In the genomic region with DNA sequence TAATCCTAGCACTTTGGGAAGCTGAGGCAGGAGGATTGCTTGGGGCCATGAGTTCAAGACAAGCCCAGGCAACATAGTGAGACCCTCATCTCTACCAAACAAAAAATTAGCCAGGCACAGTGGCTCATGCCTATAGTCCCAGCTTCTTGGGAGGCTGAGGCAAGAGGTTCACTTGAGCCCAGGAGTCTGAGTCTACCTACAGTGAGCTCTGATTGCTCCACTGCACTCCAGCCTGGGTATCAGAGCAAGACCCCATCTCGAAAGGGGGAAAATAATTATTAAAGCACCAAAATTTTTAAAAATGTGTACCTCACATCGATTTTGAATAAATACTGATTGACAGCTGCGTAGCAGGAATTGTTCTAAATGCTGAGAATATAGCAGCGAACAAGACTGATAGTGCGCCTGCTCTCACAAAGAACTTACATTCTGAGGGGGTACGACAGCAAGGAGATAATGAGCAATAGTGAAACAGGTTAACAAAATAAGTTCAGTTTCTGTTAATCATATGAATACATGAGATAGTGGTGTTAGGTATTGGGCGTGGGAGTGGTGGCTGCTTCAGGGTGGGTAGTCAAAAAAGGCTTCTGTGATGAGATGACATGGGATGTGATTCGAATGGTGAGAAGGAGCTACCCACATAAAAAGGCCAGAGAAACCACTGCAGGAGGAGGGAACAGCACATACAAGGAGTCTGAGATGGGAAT, we compare ENCODE assay signal across 13 cellular contexts. TPM values are rescaled to one million over a fixed set of nuclear protein-coding genes. Genes with fewer than 3 reads are reported as not detected.
A peak's percentile ranks its signal among the peaks of the same experiment; 100 is the strongest.
DNase-seq lines count a peak whose midpoint lies in the region; ATAC-seq and FAIRE-seq lines count a peak whose summit lies in the region.
"Had no signal": no experiment of that assay in that cellular context is flagged by ENCODE, and none has a peak within 500 bp of the region (broad histone marks: within the 10 kb centered on the region; RNA-seq: fewer than 3 reads in every experiment).

No MANE protein-coding gene starts in this region.

- H3K27me3 ChIP-seq in CD4-positive, alpha-beta memory T cell (ENCODE audit: insufficient read depth, low read length) = no peaks in the 10 kb centered on the region
- H3K27me3 ChIP-seq: BE2C, esophagus squamous epithelium had no signal

- H3K27ac Mint-ChIP-seq in CD4-positive, alpha-beta memory T cell = peak overlapping the region in 4 of 7 donors; percentile 29 to 69 (median 52)
- H3K27ac Mint-ChIP-seq in activated T-helper 17 cell treated with anti-CD3 and anti-CD28 coated beads, Interleukin-2, amount 50 U/mL, for 72 hours = peak overlapping the region; percentile 58
- H3K27ac Mint-ChIP-seq: brain had no signal

- no peak overlapping the region for H3K4me3 Mint-ChIP-seq in CD4-positive, alpha-beta memory T cell
- peak overlapping the region; percentile 36 for H3K4me3 Mint-ChIP-seq in activated T-helper 17 cell treated with anti-CD3 and anti-CD28 coated beads, Interleukin-2, amount 50 U/mL, for 72 hours
- H3K4me3 Mint-ChIP-seq: brain had no signal

- no peak overlapping the region for H3K4me3 ChIP-seq in CD4-positive, alpha-beta memory T cell (ENCODE audit: low read length in 2 of 2)
- H3K4me3 ChIP-seq: esophagus squamous epithelium had no signal

- ATAC-seq in GM18867 (IDR thresholded peaks at IDR 0.05; ENCODE audit: unreplicated experiment) = peak; percentile 85
- peak; percentile 87 for ATAC-seq in HG02938 (IDR thresholded peaks at IDR 0.05; ENCODE audit: unreplicated experiment)
- ATAC-seq in activated T-helper 17 cell treated with anti-CD3 and anti-CD28 coated beads, Interleukin-2, amount 50 U/mL, for 72 hours (replicated peaks) = peak; percentile 98
- no peak for ATAC-seq in esophagus mucosa
- ATAC-seq in HG03378 (IDR thresholded peaks at IDR 0.05; ENCODE audit: unreplicated experiment) = no peak

- no peak for DNase-seq in CD4-positive, alpha-beta memory T cell
- no peak for DNase-seq in frontal cortex (ENCODE audit: low spot score in 2 of 2)
- no peak for DNase-seq in substantia nigra (lab: John Stamatoyannopoulos, UW)
- DNase-seq: BE2C, esophagus squamous epithelium, NCI-H146, occipital lobe had no signal

- CTCF ChIA-PET in CD4-positive, alpha-beta memory T cell (lab: Charles Lee; ENCODE audit: partially characterized antibody) = interaction anchor here (1.9 kb wide), 1 partner anchor 25 kb away, joined by 5 read pairs; no protein-coding TSS in a partner anchor

- peaks cover 40 to 56% of the 10 kb centered on the region in 2 donors for H3K36me3 Mint-ChIP-seq in CD4-positive, alpha-beta memory T cell
- peaks cover 74% of the 10 kb centered on the region for H3K36me3 Mint-ChIP-seq in activated T-helper 17 cell treated with anti-CD3 and anti-CD28 coated beads, Interleukin-2, amount 50 U/mL, for 72 hours (ENCODE audit: low read depth)

- no peak for FAIRE-seq in frontal cortex (lab: Jason Lieb, UNC)

- H3K9me3 ChIP-seq in CD4-positive, alpha-beta memory T cell (ENCODE audit: control insufficient read depth in 1 of 2, low read length in 2 of 2) = no peaks in the 10 kb centered on the region
- H3K9me3 ChIP-seq: BE2C, esophagus squamous epithelium had no signal

- intact Hi-C loops in CD4-positive, alpha-beta memory T cell (cut with micrococcal nuclease) = no loop called here

- no peaks in the 10 kb centered on the region for H3K27me3 Mint-ChIP-seq in CD4-positive, alpha-beta memory T cell
- no peaks in the 10 kb centered on the region for H3K27me3 Mint-ChIP-seq in activated T-helper 17 cell treated with anti-CD3 and anti-CD28 coated beads, Interleukin-2, amount 50 U/mL, for 72 hours
- H3K27me3 Mint-ChIP-seq: brain had no signal

- H3K4me1 ChIP-seq in CD4-positive, alpha-beta memory T cell (ENCODE audit: insufficient read depth, low read length) = no peaks in the 10 kb centered on the region
- H3K4me1 ChIP-seq: BE2C, esophagus squamous epithelium had no signal

- POLR2A ChIA-PET in CD4-positive, alpha-beta memory T cell (lab: Charles Lee; ENCODE audit: partially characterized antibody) = no interaction called here

- peaks cover under 1 to 16% (median 3%) of the 10 kb centered on the region in 4 donors for H3K4me1 Mint-ChIP-seq in CD4-positive, alpha-beta memory T cell
- peaks cover 14% of the 10 kb centered on the region for H3K4me1 Mint-ChIP-seq in activated T-helper 17 cell treated with anti-CD3 and anti-CD28 coated beads, Interleukin-2, amount 50 U/mL, for 72 hours
- H3K4me1 Mint-ChIP-seq: brain had no signal

- H3K9me3 Mint-ChIP-seq in CD4-positive, alpha-beta memory T cell = no peaks in the 10 kb centered on the region
- no peaks in the 10 kb centered on the region for H3K9me3 Mint-ChIP-seq in activated T-helper 17 cell treated with anti-CD3 and anti-CD28 coated beads, Interleukin-2, amount 50 U/mL, for 72 hours
- H3K9me3 Mint-ChIP-seq: brain had no signal

- no peak overlapping the region for H3K27ac ChIP-seq in CD4-positive, alpha-beta memory T cell (ENCODE audit: low read depth, low read length)
- H3K27ac ChIP-seq in substantia nigra (ENCODE audit: low read depth, low read length, poor library complexity, severe bottlenecking) = no peak overlapping the region
- H3K27ac ChIP-seq: esophagus squamous epithelium had no signal

- peaks cover 40% of the 10 kb centered on the region for H3K36me3 ChIP-seq in CD4-positive, alpha-beta memory T cell (ENCODE audit: insufficient read depth, low read length)

RNA-seq across cellular contexts. Expression of a gene that starts 19.6 kb away (rescaled TPM):
- 10 to 100 TPM; 18.1 to 18.5 TPM for total RNA-seq in CD4-positive, alpha-beta memory T cell
- polyA plus RNA-seq in CD4-positive, alpha-beta memory T cell = 1 to 10 TPM; 4.1 to 8.8 TPM
- 10 to 100 TPM in 1 of 2 donors, 1 to 10 TPM in 1; 9.2 to 11.7 TPM for total RNA-seq in activated T-helper 17 cell treated with anti-CD3 and anti-CD28 coated beads, Interleukin-2, amount 50 U/mL, for 72 hours
- total RNA-seq in frontal cortex = 62.4 TPM
- 12.6 TPM for total RNA-seq in esophagus mucosa

RNA-seq across cellular contexts. Expression of a gene that starts 33.9 kb away (rescaled TPM):
- not detected for total RNA-seq in CD4-positive, alpha-beta memory T cell
- under 1 TPM in 1 of 2 donors, not detected in 1; 0.15 TPM for polyA plus RNA-seq in CD4-positive, alpha-beta memory T cell
- under 1 TPM in 1 of 2 donors, not detected in 1; 0.58 TPM for total RNA-seq in activated T-helper 17 cell treated with anti-CD3 and anti-CD28 coated beads, Interleukin-2, amount 50 U/mL, for 72 hours
- total RNA-seq in frontal cortex = 9.4 TPM
- total RNA-seq in esophagus mucosa = 0.88 TPM

RNA-seq across cellular contexts. Expression of a gene that starts 54.1 kb away (rescaled TPM):
- total RNA-seq in CD4-positive, alpha-beta memory T cell = 10 to 100 TPM; 29.9 to 32.5 TPM
- polyA plus RNA-seq in CD4-positive, alpha-beta memory T cell = 10 to 100 TPM; 38.7 to 39.0 TPM
- 10 to 100 TPM in 1 of 2 donors, 1 to 10 TPM in 1; 8.9 to 15.1 TPM for total RNA-seq in activated T-helper 17 cell treated with anti-CD3 and anti-CD28 coated beads, Interleukin-2, amount 50 U/mL, for 72 hours
- 39.9 TPM for total RNA-seq in frontal cortex
- 9.3 TPM for total RNA-seq in esophagus mucosa

Comparison
In these comparisons a context has a peak if more than half of its experiments do, and no peak if none do; other contexts are left out.
1. ATAC-seq: peak in GM18867 (single experiment), HG02938 (single experiment) and activated T-helper 17 cell treated with anti-CD3 and anti-CD28 coated beads, Interleukin-2, amount 50 U/mL, for 72 hours (single experiment); none in esophagus mucosa (single experiment) and HG03378 (single experiment).